ENCODE assay signal across 18 cellular contexts in the genomic region with DNA sequence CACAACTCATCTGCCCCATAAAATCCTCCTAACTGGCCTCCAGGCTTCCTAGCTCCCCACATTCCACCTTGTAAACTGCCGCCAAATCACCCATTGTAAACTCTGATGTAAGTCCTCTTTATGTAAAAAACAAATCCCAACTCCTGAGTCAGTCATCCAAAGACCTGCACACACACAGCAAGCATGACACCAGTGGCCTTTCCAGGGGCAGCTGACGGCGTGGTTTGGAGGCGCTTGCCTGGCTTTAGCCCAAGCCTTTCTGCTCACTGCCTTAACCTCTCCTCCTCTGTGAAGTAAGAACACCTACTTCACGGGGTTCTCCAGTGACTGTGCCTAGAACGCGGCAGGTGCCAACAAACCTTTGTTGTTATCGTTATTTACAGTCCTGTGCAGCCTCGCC. TPM values are rescaled to one million over a fixed set of nuclear protein-coding genes. Genes with fewer than 3 reads are reported as not detected.
DNase-seq lines count a peak whose midpoint lies in the region; TF ChIP-seq lines count a peak whose summit lies in the region.
"Had no signal": no experiment of that assay in that cellular context is flagged by ENCODE, and none has a peak within 500 bp of the region (broad histone marks: within the 10 kb centered on the region; RNA-seq: fewer than 3 reads in every experiment).

No MANE protein-coding gene starts in this region.

- no peak for TF ChIP-seq POLR2A in stomach (IDR thresholded peaks at IDR 0.05)

- DNase-seq in EH (ENCODE audit: low read depth) (peak; percentile 19), MG63 (peak; percentile 25), glutamatergic neuron (no peak), renal cortical epithelial cell (ENCODE audit: low read depth) (peak; percentile 73), dedifferentiated amniotic fluid mesenchymal stem cell (ENCODE audit: extremely low spot score) (no peak), stomach (no peak)
- no peak for DNase-seq in activated T-cell treated with anti-CD3 and anti-CD28 coated beads, Interleukin-2, amount 50 U/mL, for 1 hour
- DNase-seq: ACHN; BE2C; CD8-positive, alpha-beta memory T cell; EL; MV-4-11; NCI-H1436; NCI-H2081; NCI-H510A treated with DMSO at 0.1 percent for 48 hours had no signal

- H3K27me3 ChIP-seq in MG63: no peaks in the 10 kb centered on the region
- H3K27me3 ChIP-seq in stomach: no peaks in the 10 kb centered on the region
- H3K27me3 ChIP-seq: BE2C had no signal

- H3K27ac Mint-ChIP-seq in glutamatergic neuron (ENCODE audit: unreplicated experiment): no peak overlapping the region
- H3K27ac Mint-ChIP-seq: IgD-negative memory B cell had no signal

- H3K36me3 Mint-ChIP-seq in glutamatergic neuron (ENCODE audit: unreplicated experiment): peaks cover 6% of the 10 kb centered on the region

- intact Hi-C loops in stomach (cut with DNase I; ENCODE audit: low total_unique reads): no loop called here

- WGBS in stomach, 5 donors: 45 to 70% (median 53%) methylated on average over 9 of the region's 9 CpGs

- H3K4me3 ChIP-seq in MG63 (no peak overlapping the region), stomach (no peak overlapping the region)
- H3K4me3 ChIP-seq: HAP-1 had no signal

- no peak for TF ChIP-seq CTCF in glutamatergic neuron (IDR thresholded peaks at IDR 0.05; ENCODE audit: partially characterized antibody, unreplicated experiment)
- no peak for TF ChIP-seq CTCF in stomach (IDR thresholded peaks at IDR 0.05)

- peak overlapping the region; percentile 3 for H3K4me3 Mint-ChIP-seq in glutamatergic neuron (ENCODE audit: unreplicated experiment)
- H3K4me3 Mint-ChIP-seq: CD8-positive, alpha-beta memory T cell had no signal

- H3K36me3 ChIP-seq in MG63: peaks cover 13% of the 10 kb centered on the region
- peaks cover 0 to 11% (median 3%) of the 10 kb centered on the region in 4 donors for H3K36me3 ChIP-seq in stomach
- H3K36me3 ChIP-seq: HAP-1 had no signal

- H3K9me3 ChIP-seq in MG63: no peaks in the 10 kb centered on the region
- no peaks in the 10 kb centered on the region for H3K9me3 ChIP-seq in stomach
- H3K9me3 ChIP-seq: BE2C, HAP-1 had no signal

- H3K27ac ChIP-seq in stomach: no peak overlapping the region

- peaks cover 4% of the 10 kb centered on the region for H3K9me3 Mint-ChIP-seq in glutamatergic neuron (ENCODE audit: unreplicated experiment)
- H3K9me3 Mint-ChIP-seq: CD8-positive, alpha-beta memory T cell; IgD-negative memory B cell had no signal

- H3K4me1 ChIP-seq in stomach: peaks cover 9 to 48% (median 26%) of the 10 kb centered on the region in 4 donors

- no peak for TF ChIP-seq EP300 in stomach (IDR thresholded peaks at IDR 0.05)

- peaks cover 35% of the 10 kb centered on the region for H3K4me1 Mint-ChIP-seq in glutamatergic neuron (ENCODE audit: low read depth, unreplicated experiment)

- peaks cover 4% of the 10 kb centered on the region for H3K27me3 Mint-ChIP-seq in glutamatergic neuron (ENCODE audit: unreplicated experiment)
- H3K27me3 Mint-ChIP-seq: CD8-positive, alpha-beta memory T cell; IgD-negative memory B cell had no signal

RNA-seq across cellular contexts. Expression of a gene that starts 14.0 kb away (rescaled TPM):
- 19.7 and 32.7 TPM in 2 replicates for total RNA-seq in MG63 (2014; rRNA removed; shearing (Covaris generic); ENCODE audit: low replicate concordance)
- total RNA-seq in glutamatergic neuron (ENCODE audit: unreplicated experiment) (94.3 TPM), renal cortical epithelial cell (9.9 and 36.8 TPM in 2 replicates), stomach (10 to 100 TPM in 4 of 5 donors, 1 to 10 TPM in 1; 9.9 to 32.7 (median 17.9) TPM)
- polyA plus RNA-seq in stomach: 1 to 10 TPM; 4.6 to 7.2 (median 6.1) TPM

RNA-seq across cellular contexts. Expression of a gene that starts 28.5 kb away (rescaled TPM):
- total RNA-seq in MG63 (2014; rRNA removed; shearing (Covaris generic); ENCODE audit: low replicate concordance): not detected in 2 replicates
- total RNA-seq in glutamatergic neuron (ENCODE audit: unreplicated experiment): 0.39 TPM
- total RNA-seq in renal cortical epithelial cell: 0.10 TPM in 1 of 2 replicates, not detected in the other
- not detected for total RNA-seq in stomach
- polyA plus RNA-seq in stomach: under 1 TPM in 1 of 3 donors, not detected in 2; 0.44 TPM
- total RNA-seq: CD8-positive, alpha-beta memory T cell; LHCN-M2 had no signal
- polyA plus RNA-seq: CD8-positive, alpha-beta memory T cell had no signal

RNA-seq across cellular contexts. Expression of a gene that starts 54.5 kb away (rescaled TPM):
- total RNA-seq in MG63 (2014; rRNA removed; shearing (Covaris generic); ENCODE audit: low replicate concordance): 17.7 and 25.1 TPM in 2 replicates
- 3.1 TPM for total RNA-seq in glutamatergic neuron (ENCODE audit: unreplicated experiment)
- total RNA-seq in renal cortical epithelial cell: 16.5 and 118 TPM in 2 replicates
- total RNA-seq in stomach: 10 to 100 TPM in 1 of 5 donors, 1 to 10 TPM in 2, under 1 TPM in 1, not detected in 1; 0.45 to 13.9 (median 3.4) TPM
- 10 to 100 TPM in 1 of 3 donors, 1 to 10 TPM in 2; 5.8 to 10.6 (median 6.8) TPM for polyA plus RNA-seq in stomach
- polyA plus RNA-seq: IgD-negative memory B cell had no signal

Comparison
In these comparisons a context has a peak if more than half of its experiments do, and no peak if none do; other contexts are left out.
1. DNase-seq: peak in EH (single experiment), MG63 (single experiment) and renal cortical epithelial cell (single experiment); none in glutamatergic neuron (single experiment), activated T-cell treated with anti-CD3 and anti-CD28 coated beads, Interleukin-2, amount 50 U/mL, for 1 hour (single experiment), dedifferentiated amniotic fluid mesenchymal stem cell (single experiment) and stomach (single experiment).